Comparison of ENCODE assay signal across 8 cellular contexts in the genomic region with DNA sequence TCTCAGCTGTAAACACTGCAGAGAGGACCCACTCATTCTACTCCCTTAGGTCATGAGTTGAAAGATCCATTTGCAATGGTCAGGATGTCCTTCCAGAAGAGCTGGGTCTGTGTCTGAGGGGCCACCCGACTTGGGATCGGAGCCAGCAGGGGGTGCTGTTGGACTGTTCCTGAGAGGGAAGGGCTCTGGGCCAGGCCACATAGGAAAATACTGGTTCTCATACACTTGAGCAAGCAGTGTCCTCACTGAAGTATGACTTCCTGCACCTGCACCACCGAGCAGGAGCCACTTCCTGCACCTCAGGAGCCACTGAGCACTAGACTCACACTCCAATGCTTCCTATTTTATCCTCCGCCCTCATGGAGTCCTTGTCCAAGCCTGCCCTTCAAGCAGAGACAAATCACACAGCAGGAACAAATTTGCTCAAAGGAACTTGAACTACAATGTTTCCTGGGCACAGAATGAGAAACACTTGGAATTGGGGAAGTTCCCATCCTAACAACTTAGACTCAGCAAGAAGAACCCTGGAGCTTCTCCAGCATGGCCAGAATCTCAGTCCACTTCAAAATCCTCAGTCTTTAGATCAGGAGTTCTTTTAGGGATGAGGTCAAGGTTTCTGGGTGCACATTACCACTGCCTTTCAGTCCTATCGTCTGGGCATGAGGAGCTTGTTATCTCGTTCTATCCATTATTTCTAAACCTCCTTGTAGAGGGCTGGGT. TPM values are rescaled to one million over a fixed set of nuclear protein-coding genes. Genes with fewer than 3 reads are reported as not detected.
DNase-seq lines count a peak whose midpoint lies in the region; ATAC-seq and TF ChIP-seq lines count a peak whose summit lies in the region.

No MANE protein-coding gene starts in this region.

- ATAC-seq in GM21381 (IDR thresholded peaks at IDR 0.05; ENCODE audit: unreplicated experiment), result peak; percentile 80
- ATAC-seq in PC-3, result peak; percentile 77
- no peak for ATAC-seq in aorta (ENCODE audit: low FRiP score)

- H3K9me2 ChIP-seq in PC-3 (replicated peaks; ENCODE audit: low read length), result no peaks in the 10 kb centered on the region

- POLR2A ChIA-PET in PC-3 (lab: Charles Lee; ENCODE audit: unreplicated experiment), result interaction anchor here (0.6 kb wide), 1 partner anchor 150 kb away, joined by 3 read pairs; no protein-coding TSS in a partner anchor

- H3K36me3 ChIP-seq in PC-3 (ENCODE audit: low read depth, low read length) (no peaks in the 10 kb centered on the region), aorta (ENCODE audit: control insufficient read depth in 1 of 2, insufficient read depth in 2 of 2, low read length in 1 of 2) (no peaks in the 10 kb centered on the region)

- no peaks in the 10 kb centered on the region for H4K20me1 ChIP-seq in PC-3 (ENCODE audit: low read length)

- intact Hi-C loops in PC-3 (cut with micrococcal nuclease), result loop anchor here (5.0 kb wide), 1 partner anchor 114 kb away; no protein-coding TSS in a partner anchor
- intact Hi-C loops in posterior vena cava (cut with DNase I), result loop anchor here in 1 of 2 donors (10.0 kb wide), 1 partner anchor 1693 kb away; no protein-coding TSS in a partner anchor
- intact Hi-C loops in aorta (cut with DNase I), result no loop called here

- H3K4me1 ChIP-seq in PC-3 (ENCODE audit: insufficient read depth, low read length) (peaks cover 18% of the 10 kb centered on the region), aorta (ENCODE audit: control insufficient read depth in 1 of 2, insufficient read depth in 2 of 2, low read length in 2 of 2) (no peaks in the 10 kb centered on the region)

- peak; percentile 46 for DNase-seq in DMS153 treated with DMSO at 0.1 percent for 48 hours (lab: John Stamatoyannopoulos, UW; ENCODE audit: unreplicated experiment)
- DNase-seq in HT1080 (ENCODE audit: low read depth), result peak; percentile 76
- DNase-seq in PC-3, result peak; percentile 80
- peak; percentile 78 for DNase-seq in activated T-cell treated with anti-CD3 and anti-CD28 coated beads, Interleukin-2, amount 50 U/mL, for 1 hour
- peak; percentile 70 for DNase-seq in fibroblast of villous mesenchyme (ENCODE audit: low read depth)
- DNase-seq in posterior vena cava (ENCODE audit: low spot score), result peak; percentile 87
- DNase-seq in aorta, result peak; percentile 67 to 84

- peak overlapping the region; percentile 31; the same call in 1 of the 2 replicates for H2AFZ ChIP-seq in PC-3 (ENCODE audit: low read length)

- H3K27me3 ChIP-seq in PC-3 (ENCODE audit: low read length), result no peaks in the 10 kb centered on the region
- H3K27me3 ChIP-seq in aorta (ENCODE audit: control insufficient read depth in 1 of 2, insufficient read depth in 2 of 2, low read length in 1 of 2), result no peaks in the 10 kb centered on the region

- H3K4me2 ChIP-seq in PC-3 (ENCODE audit: low read length), result peak overlapping the region; percentile 6; the same call in 1 of the 2 replicates

- no peak overlapping the region for H3K27ac ChIP-seq in PC-3 (ENCODE audit: low read length)
- no peak overlapping the region for H3K27ac ChIP-seq in aorta (ENCODE audit: low read depth in 1 of 2, low read length in 2 of 2)

- no peak overlapping the region for H3K9ac ChIP-seq in PC-3 (ENCODE audit: low read length)

- H3F3A ChIP-seq in PC-3 (ENCODE audit: low read length, unreplicated experiment), result peaks cover 6% of the 10 kb centered on the region

- BruUV-seq in PC-3 (replicated peaks; lab: Mats Ljungman, UMichigan), result no TSS peak

- H3K9me3 ChIP-seq in PC-3 (ENCODE audit: low read length) (no peaks in the 10 kb centered on the region), aorta (ENCODE audit: control insufficient read depth, low read length) (no peaks in the 10 kb centered on the region)

- no peaks in the 10 kb centered on the region for H3K79me2 ChIP-seq in PC-3 (ENCODE audit: low read length)

- CTCF ChIA-PET in PC-3 (lab: Charles Lee), result interaction anchor here (0.5 to 1.1 kb wide), 4 partner anchors 13 to 211 kb away, joined by 3 read pairs; no protein-coding TSS in a partner anchor

- peak; percentile 73 for TF ChIP-seq CTCF in PC-3 (conservative IDR thresholded peaks at IDR 0.05; ENCODE audit: low read depth, low read length)
- peak; percentile 76 for TF ChIP-seq CTCF in fibroblast of villous mesenchyme (IDR thresholded peaks at IDR 0.05; ENCODE audit: insufficient read depth, low read depth, low read length)

- no peak overlapping the region for H3K4me3 ChIP-seq in PC-3 (ENCODE audit: low read length)
- H3K4me3 ChIP-seq in fibroblast of villous mesenchyme (ENCODE audit: low read depth, low read length), result no peak overlapping the region
- no peak overlapping the region for H3K4me3 ChIP-seq in aorta (ENCODE audit: low read length in 2 of 2)

- 21 to 28% methylated on average over 6 of the region's 6 CpGs for WGBS in aorta, 2 donors

RNA-seq across cellular contexts. Expression of a gene that starts 36.6 kb away (rescaled TPM):
- not detected in 2 replicates for total RNA-seq in HT1080 (2014; rRNA removed; shearing (Covaris generic))
- polyA plus RNA-seq in HT1080 (2015; cell fraction: cytosol; rRNA removed), result not detected in 2 replicates
- not detected in 2 replicates for polyA plus RNA-seq in HT1080 (2015; cell fraction: nucleus; rRNA removed)
- total RNA-seq in PC-3 (2014; rRNA removed), result not detected in 2 replicates
- total RNA-seq in fibroblast of villous mesenchyme, result not detected in 2 replicates
- not detected for total RNA-seq in posterior vena cava
- total RNA-seq in aorta, result not detected
- polyA plus RNA-seq in aorta, result not detected
